14 cellular contexts compared by ENCODE assay signal in the genomic region with DNA sequence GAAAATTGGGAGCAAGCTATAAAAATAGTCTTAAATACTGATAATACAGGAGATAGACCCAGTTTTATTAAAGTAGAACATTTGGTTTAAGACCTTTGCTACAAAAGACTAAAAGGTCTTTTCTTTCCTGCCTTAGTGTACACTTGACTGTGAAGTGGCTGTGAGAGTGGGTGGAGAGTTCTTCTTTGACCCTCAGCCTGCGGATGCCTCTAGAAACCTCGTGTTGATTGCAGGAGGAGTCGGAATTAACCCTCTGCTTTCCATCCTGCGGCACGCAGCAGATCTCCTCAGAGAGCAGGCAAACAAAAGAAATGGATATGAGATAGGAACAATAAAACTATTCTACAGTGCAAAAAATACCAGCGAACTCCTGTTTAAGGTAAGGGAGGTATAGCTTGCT. TPM values are rescaled to one million over a fixed set of nuclear protein-coding genes. Genes with fewer than 3 reads are reported as not detected.
DNase-seq lines count a peak whose midpoint lies in the region; ATAC-seq and TF ChIP-seq lines count a peak whose summit lies in the region.
"Had no signal": no experiment of that assay in that cellular context is flagged by ENCODE, and none has a peak within 500 bp of the region (broad histone marks: within the 10 kb centered on the region; RNA-seq: fewer than 3 reads in every experiment).

No MANE protein-coding gene starts in this region.

- WGBS in heart left ventricle, 4 donors, result 50 to 59% (median 57%) methylated on average over 6 of the region's 6 CpGs

- no peak overlapping the region for H3K9ac ChIP-seq in mucosa of rectum (ENCODE audit: low read depth in 1 of 2, low read length in 2 of 2)

- H3K27me3 ChIP-seq in cardiac muscle cell (no peaks in the 10 kb centered on the region), heart left ventricle (no peaks in the 10 kb centered on the region), mucosa of rectum (ENCODE audit: control insufficient read depth in 2 of 2, insufficient read depth in 2 of 2, low read length in 2 of 2) (no peaks in the 10 kb centered on the region), upper lobe of right lung (no peaks in the 10 kb centered on the region), breast epithelium (no peaks in the 10 kb centered on the region)
- H3K27me3 ChIP-seq: body of pancreas, sigmoid colon had no signal

- ATAC-seq in heart left ventricle (no peak), upper lobe of right lung (peak; percentile 85), HG02610 (IDR thresholded peaks at IDR 0.05; ENCODE audit: unreplicated experiment) (no peak)
- ATAC-seq in activated naive CD4-positive, alpha-beta T cell treated with anti-CD3 and anti-CD28 coated beads, Interleukin-2, amount 50 U/mL, for 72 hours, result peak in 1 of 2 donors; percentile 33
- ATAC-seq: body of pancreas had no signal

- no peak for TF ChIP-seq POLR2A in heart left ventricle (IDR thresholded peaks at IDR 0.05)
- no peak for TF ChIP-seq POLR2A in breast epithelium (IDR thresholded peaks at IDR 0.05)

- peak overlapping the region; percentile 81 to 89 for H3K27ac Mint-ChIP-seq in activated naive CD4-positive, alpha-beta T cell treated with anti-CD3 and anti-CD28 coated beads, Interleukin-2, amount 50 U/mL, for 72 hours
- H3K27ac Mint-ChIP-seq: mesothelial cell of epicardium had no signal

- DNase-seq in cardiac muscle cell (ENCODE audit: low read depth in 1 of 2, low spot score in 1 of 2), result peak in 1 of 2 donors; percentile 76
- DNase-seq in heart left ventricle, result no peak
- DNase-seq in activated naive CD4-positive, alpha-beta T cell treated with anti-CD3 and anti-CD28 coated beads, Interleukin-2, amount 50 U/mL, for 72 hours (ENCODE audit: low spot score in 2 of 2), result no peak
- DNase-seq in upper lobe of right lung, result no peak
- DNase-seq in breast epithelium (ENCODE audit: low spot score in 2 of 2), result no peak
- DNase-seq in NCI-H1105 (lab: John Stamatoyannopoulos, UW), result no peak
- DNase-seq: body of pancreas, hypothalamus, NCI-H1694, sigmoid colon had no signal

- H3K36me3 Mint-ChIP-seq in activated naive CD4-positive, alpha-beta T cell treated with anti-CD3 and anti-CD28 coated beads, Interleukin-2, amount 50 U/mL, for 72 hours, result peaks cover 49 to 82% of the 10 kb centered on the region in 2 donors

- H3K36me3 ChIP-seq in cardiac muscle cell (no peaks in the 10 kb centered on the region), heart left ventricle (peaks cover 0 to 57% (median 32%) of the 10 kb centered on the region in 9 donors), mucosa of rectum (ENCODE audit: control insufficient read depth in 2 of 2, insufficient read depth in 2 of 2, low read length in 2 of 2) (peaks cover 42 to 49% of the 10 kb centered on the region in 2 donors), upper lobe of right lung (peaks cover 8% of the 10 kb centered on the region), breast epithelium (no peaks in the 10 kb centered on the region)

- H3K4me3 ChIP-seq in cardiac muscle cell, result no peak overlapping the region
- H3K4me3 ChIP-seq in heart left ventricle, result peak overlapping the region in 1 of 12 donors; percentile 16
- no peak overlapping the region for H3K4me3 ChIP-seq in mucosa of rectum (ENCODE audit: low read length in 2 of 2)
- H3K4me3 ChIP-seq in upper lobe of right lung, result peak overlapping the region; percentile 4
- H3K4me3 ChIP-seq in breast epithelium, result no peak overlapping the region
- H3K4me3 ChIP-seq: body of pancreas, sigmoid colon had no signal

- intact Hi-C loops in heart left ventricle (cut with DNase I) (no loop called here), upper lobe of right lung (cut with DNase I) (no loop called here), breast epithelium (cut with DNase I; ENCODE audit: low total_unique reads) (no loop called here)

- TF ChIP-seq CTCF in cardiac muscle cell (IDR thresholded peaks at IDR 0.05; ENCODE audit: low read depth, low read length) (no peak), heart left ventricle (IDR thresholded peaks at IDR 0.05) (no peak), upper lobe of right lung (IDR thresholded peaks at IDR 0.05) (no peak), breast epithelium (IDR thresholded peaks at IDR 0.05) (no peak)

- peak overlapping the region; percentile 63 for H3K27ac ChIP-seq in cardiac muscle cell
- H3K27ac ChIP-seq in heart left ventricle, result peak overlapping the region in 1 of 12 donors; percentile 73
- H3K27ac ChIP-seq in mucosa of rectum (ENCODE audit: low read depth in 2 of 2, low read length in 2 of 2), result peak overlapping the region; percentile 3 to 41
- H3K27ac ChIP-seq in upper lobe of right lung, result peak overlapping the region; percentile 63
- no peak overlapping the region for H3K27ac ChIP-seq in breast epithelium
- H3K27ac ChIP-seq: body of pancreas, epithelial cell of prostate, sigmoid colon had no signal

- H3K4me1 ChIP-seq in cardiac muscle cell (ENCODE audit: low read depth), result peaks cover 33% of the 10 kb centered on the region
- H3K4me1 ChIP-seq in heart left ventricle, result peaks cover 0 to 62% (median 12%) of the 10 kb centered on the region in 12 donors
- peaks cover 0 to 3% of the 10 kb centered on the region in 2 donors for H3K4me1 ChIP-seq in mucosa of rectum (ENCODE audit: control insufficient read depth in 2 of 2, insufficient read depth in 2 of 2, low read length in 2 of 2)
- H3K4me1 ChIP-seq in upper lobe of right lung, result peaks cover 32% of the 10 kb centered on the region
- H3K4me1 ChIP-seq in breast epithelium, result no peaks in the 10 kb centered on the region
- H3K4me1 ChIP-seq: body of pancreas had no signal

- H3K9me3 ChIP-seq in cardiac muscle cell (ENCODE audit: low read depth) (no peaks in the 10 kb centered on the region), heart left ventricle (no peaks in the 10 kb centered on the region), mucosa of rectum (ENCODE audit: control insufficient read depth in 2 of 2, low read length in 2 of 2) (no peaks in the 10 kb centered on the region), upper lobe of right lung (no peaks in the 10 kb centered on the region), breast epithelium (no peaks in the 10 kb centered on the region)
- H3K9me3 ChIP-seq: body of pancreas, sigmoid colon had no signal

- H3K9me3 Mint-ChIP-seq in activated naive CD4-positive, alpha-beta T cell treated with anti-CD3 and anti-CD28 coated beads, Interleukin-2, amount 50 U/mL, for 72 hours, result no peaks in the 10 kb centered on the region

RNA-seq across cellular contexts. Expression of a gene that starts 36.5 kb away (rescaled TPM):
- total RNA-seq in cardiac muscle cell, result 21.5 and 33.7 TPM in 2 replicates
- 33.6 and 38.2 TPM in 2 replicates for polyA plus RNA-seq in cardiac muscle cell
- 10 to 100 TPM; 12.8 to 23.6 (median 18.1) TPM for total RNA-seq in heart left ventricle
- 10 to 100 TPM in 1 of 2 donors, 1 to 10 TPM in 1; 7.3 to 26.9 TPM for polyA plus RNA-seq in heart left ventricle
- total RNA-seq in activated naive CD4-positive, alpha-beta T cell treated with anti-CD3 and anti-CD28 coated beads, Interleukin-2, amount 50 U/mL, for 72 hours, result 10 to 100 TPM; 47.7 to 53.9 TPM
- total RNA-seq in upper lobe of right lung, result 12.8 TPM
- total RNA-seq in breast epithelium, result 10 to 100 TPM; 13.1 to 22.8 (median 15.7) TPM

RNA-seq across cellular contexts. Expression of a gene that starts 36.7 kb away (rescaled TPM):
- total RNA-seq in cardiac muscle cell, result 7.9 and 13.4 TPM in 2 replicates
- polyA plus RNA-seq in cardiac muscle cell, result 28.2 and 30.0 TPM in 2 replicates
- total RNA-seq in heart left ventricle, result 10 to 100 TPM; 13.7 to 35.6 (median 20.9) TPM
- polyA plus RNA-seq in heart left ventricle, result 10 to 100 TPM in 1 of 2 donors, 1 to 10 TPM in 1; 10.0 to 38.3 TPM
- total RNA-seq in activated naive CD4-positive, alpha-beta T cell treated with anti-CD3 and anti-CD28 coated beads, Interleukin-2, amount 50 U/mL, for 72 hours, result 10 to 100 TPM; 15.2 to 23.9 TPM
- total RNA-seq in upper lobe of right lung, result 29.8 TPM
- total RNA-seq in breast epithelium, result 10 to 100 TPM; 17.7 to 33.6 (median 21.0) TPM

Comparison
In these comparisons a context has a peak if more than half of its experiments do, and no peak if none do; other contexts are left out.
1. H3K27ac ChIP-seq: peak in cardiac muscle cell (single experiment), mucosa of rectum (2 of 2) and upper lobe of right lung (single experiment); none in breast epithelium (0 of 2).